8 cellular contexts compared by ENCODE assay signal in the genomic region with DNA sequence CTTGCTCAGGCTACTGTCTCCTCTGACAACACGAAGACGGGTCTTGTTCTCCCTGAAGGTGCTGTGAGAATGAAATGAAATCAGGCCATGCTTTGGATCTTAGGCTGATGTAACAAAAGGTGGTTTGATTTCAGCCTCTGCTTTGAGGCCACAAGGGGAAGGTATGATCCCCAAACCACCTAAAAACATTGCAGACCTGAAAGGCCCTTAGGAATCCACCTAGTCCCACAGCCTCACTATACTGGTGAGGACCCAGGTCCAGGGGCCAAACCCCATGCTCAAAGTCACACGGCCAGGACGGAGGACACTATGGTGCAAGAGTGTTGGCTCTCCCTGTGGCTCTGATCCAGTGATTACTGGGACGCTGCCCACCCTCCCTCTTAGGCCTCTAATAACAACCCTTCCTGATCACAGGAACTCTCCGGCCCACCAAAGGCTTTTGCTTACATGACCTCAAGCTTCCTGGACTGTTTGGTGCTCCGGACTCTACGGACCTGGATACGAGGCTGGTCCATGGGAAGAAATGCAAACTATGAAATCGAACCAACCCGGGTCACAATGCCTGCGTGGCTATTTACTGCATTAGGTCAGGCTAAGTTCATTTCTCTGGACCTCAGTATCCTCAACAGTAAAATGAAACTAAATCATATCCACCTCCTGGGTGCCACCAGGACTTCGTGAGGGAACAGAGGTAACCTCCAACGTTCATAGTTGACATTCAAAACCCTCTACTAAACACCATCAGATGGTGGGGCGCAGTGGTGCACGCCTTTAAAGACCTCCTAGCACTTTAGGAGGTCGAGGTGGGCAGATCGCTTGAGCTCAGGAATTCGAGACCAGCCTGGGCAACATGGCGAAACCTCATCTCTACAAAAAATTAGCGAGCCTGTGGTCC. TPM values are rescaled to one million over a fixed set of nuclear protein-coding genes. Genes with fewer than 3 reads are reported as not detected.
DNase-seq lines count a peak whose midpoint lies in the region; ATAC-seq and TF ChIP-seq lines count a peak whose summit lies in the region.

No MANE protein-coding gene starts in this region.

- POLR2A ChIA-PET in CD8-positive, alpha-beta memory T cell (lab: Charles Lee), result interaction anchor here (2.4 kb wide), 1 partner anchor 78 kb away, joined by 27 read pairs; the partner anchor contains the start of genes C17orf67 and DGKE

- H3K4me3 Mint-ChIP-seq in CD8-positive, alpha-beta memory T cell, result peak overlapping the region; percentile 89 to 97 (median 95)
- H3K4me3 Mint-ChIP-seq in neural crest cell, result peak overlapping the region; percentile 80

- H3K9ac ChIP-seq in OCI-LY3 (ENCODE audit: low read length) (peak overlapping the region; percentile 81; the same call in 1 of the 2 replicates), endocrine pancreas (ENCODE audit: control insufficient read depth, insufficient read depth, low read length) (peak overlapping the region; percentile 81)

- H3K79me2 ChIP-seq in OCI-LY3 (ENCODE audit: low read length), result peaks cover 42% of the 10 kb centered on the region

- CTCF ChIA-PET in CD8-positive, alpha-beta memory T cell (lab: Charles Lee), result interaction anchor here (1.1 to 1.5 kb wide), 2 partner anchors 11 to 27 kb away, joined by 3 read pairs; no protein-coding TSS in a partner anchor

- H3K4me3 ChIP-seq in CD8-positive, alpha-beta memory T cell (ENCODE audit: low read length), result peak overlapping the region; percentile 92
- H3K4me3 ChIP-seq in OCI-LY3 (ENCODE audit: low read length) (peak overlapping the region; percentile 77), endocrine pancreas (ENCODE audit: control insufficient read depth, insufficient read depth, low read length) (peak overlapping the region; percentile 69)

- DNase-seq in CD8-positive, alpha-beta memory T cell, result no peak
- no peak for DNase-seq in neural crest cell (ENCODE audit: low read depth, low spot score)
- no peak for DNase-seq in NCI-H1694 (lab: John Stamatoyannopoulos, UW)
- no peak for DNase-seq in NOMO-1 (lab: John Stamatoyannopoulos, UW; ENCODE audit: unreplicated experiment in 2 of 2)

- peak overlapping the region; percentile 90 to 98 (median 94) for H3K27ac Mint-ChIP-seq in CD8-positive, alpha-beta memory T cell
- peak overlapping the region; percentile 35 for H3K27ac Mint-ChIP-seq in neural crest cell (ENCODE audit: unreplicated experiment)

- H2AFZ ChIP-seq in OCI-LY3 (ENCODE audit: low read depth, low read length), result no peak overlapping the region

- H4K20me1 ChIP-seq in OCI-LY3 (ENCODE audit: insufficient read depth, low read length), result peaks cover 38% of the 10 kb centered on the region

- H3K27me3 ChIP-seq in CD8-positive, alpha-beta memory T cell (ENCODE audit: insufficient read depth, low read length, poor library complexity, severe bottlenecking), result no peaks in the 10 kb centered on the region
- H3K27me3 ChIP-seq in OCI-LY3 (ENCODE audit: low read depth, low read length), result no peaks in the 10 kb centered on the region
- no peaks in the 10 kb centered on the region for H3K27me3 ChIP-seq in endocrine pancreas (ENCODE audit: control insufficient read depth, insufficient read depth, low read length)

- H3K4me2 ChIP-seq in OCI-LY3 (ENCODE audit: low read length), result peak overlapping the region; percentile 92

- H3K4me1 ChIP-seq in CD8-positive, alpha-beta memory T cell (ENCODE audit: insufficient read depth, low read length), result peaks cover 52% of the 10 kb centered on the region
- H3K4me1 ChIP-seq in OCI-LY3 (ENCODE audit: low read length), result peaks cover 63% of the 10 kb centered on the region
- H3K4me1 ChIP-seq in endocrine pancreas (ENCODE audit: control insufficient read depth, insufficient read depth, low read length), result no peaks in the 10 kb centered on the region

- TF ChIP-seq CTCF in OCI-LY3 (IDR thresholded peaks at IDR 0.05; ENCODE audit: low read depth, low read length) (no peak), neural crest cell (conservative IDR thresholded peaks at IDR 0.05) (no peak)

- peaks cover 0 to 36% (median 9%) of the 10 kb centered on the region in 3 donors for H3K36me3 Mint-ChIP-seq in CD8-positive, alpha-beta memory T cell
- H3K36me3 Mint-ChIP-seq in neural crest cell (ENCODE audit: low read depth), result peaks cover 11% of the 10 kb centered on the region

- H3K4me1 Mint-ChIP-seq in CD8-positive, alpha-beta memory T cell, result peaks cover 53 to 64% (median 63%) of the 10 kb centered on the region in 3 donors
- peaks cover 19% of the 10 kb centered on the region for H3K4me1 Mint-ChIP-seq in neural crest cell

- peak overlapping the region; percentile 76 for H3K27ac ChIP-seq in CD8-positive, alpha-beta memory T cell (ENCODE audit: low read depth, low read length)
- no peak overlapping the region for H3K27ac ChIP-seq in OCI-LY3 (ENCODE audit: low read length)

- H3K9me3 ChIP-seq in CD8-positive, alpha-beta memory T cell (ENCODE audit: low read length), result no peaks in the 10 kb centered on the region
- H3K9me3 ChIP-seq in OCI-LY3 (ENCODE audit: insufficient read depth, low read length), result peaks cover 3% of the 10 kb centered on the region; the same call in 1 of the 2 replicates
- no peaks in the 10 kb centered on the region for H3K9me3 ChIP-seq in endocrine pancreas (ENCODE audit: control insufficient read depth, low read length)

- H3K27me3 Mint-ChIP-seq in CD8-positive, alpha-beta memory T cell, result no peaks in the 10 kb centered on the region
- peaks cover 6% of the 10 kb centered on the region for H3K27me3 Mint-ChIP-seq in neural crest cell (ENCODE audit: low read depth)

- no peak for ATAC-seq in HG03196 (IDR thresholded peaks at IDR 0.05; ENCODE audit: unreplicated experiment)
- no peak for ATAC-seq in GM18907 (IDR thresholded peaks at IDR 0.05; ENCODE audit: unreplicated experiment)

- peaks cover 6% of the 10 kb centered on the region for H3K36me3 ChIP-seq in CD8-positive, alpha-beta memory T cell (ENCODE audit: insufficient read depth, low read length)
- peaks cover 36% of the 10 kb centered on the region for H3K36me3 ChIP-seq in OCI-LY3 (replicated peaks; ENCODE audit: low read depth, low read length)
- H3K36me3 ChIP-seq in endocrine pancreas (ENCODE audit: control insufficient read depth, insufficient read depth, low read length), result no peaks in the 10 kb centered on the region

- H3K9me3 Mint-ChIP-seq in CD8-positive, alpha-beta memory T cell, result peaks cover 0 to 2% (median under 1%) of the 10 kb centered on the region in 5 donors
- H3K9me3 Mint-ChIP-seq in neural crest cell, result peaks cover 2% of the 10 kb centered on the region

RNA-seq across cellular contexts. Expression of gene TRIM25, which starts 1.5 kb away (rescaled TPM):
- 10 to 100 TPM; 47.6 to 49.2 TPM for total RNA-seq in CD8-positive, alpha-beta memory T cell
- 7.6 TPM for polyA plus RNA-seq in CD8-positive, alpha-beta memory T cell
- total RNA-seq in neural crest cell, result 25.6 and 28.7 TPM in 2 replicates

RNA-seq across cellular contexts. Expression of gene COIL, which starts 48.5 kb away (rescaled TPM):
- 10 to 100 TPM; 22.3 to 23.5 TPM for total RNA-seq in CD8-positive, alpha-beta memory T cell
- polyA plus RNA-seq in CD8-positive, alpha-beta memory T cell, result 13.4 TPM
- total RNA-seq in neural crest cell, result 24.1 and 25.1 TPM in 2 replicates
